8 cellular contexts compared by ENCODE assay signal in genomic region chr2:133568172-133568571, GRCh38. TPM values are rescaled to one million over a fixed set of nuclear protein-coding genes. Genes with fewer than 3 reads are reported as not detected.
DNase-seq lines count a peak whose midpoint lies in the region; ATAC-seq and TF ChIP-seq lines count a peak whose summit lies in the region.

Gene NCKAP5, minus strand, starts transcription at chr2:133568463. Its CDS starts 50,937 bp downstream, at chr2:133517526.

- ATAC-seq in GM21526 (IDR thresholded peaks at IDR 0.05; ENCODE audit: low FRiP score, unreplicated experiment), result no peak
- no peak for ATAC-seq in activated CD8-positive, alpha-beta T cell treated with anti-CD3 and anti-CD28 coated beads, Interleukin-2, amount 10 ng/mL, durations not matched to agents 7 days and 5 days
- no peak for ATAC-seq in HG03432 (IDR thresholded peaks at IDR 0.05; ENCODE audit: unreplicated experiment)

- peaks cover 52% of the 10 kb centered on the region for H3K4me1 Mint-ChIP-seq in nephron
- no peaks in the 10 kb centered on the region for H3K4me1 Mint-ChIP-seq in activated CD8-positive, alpha-beta T cell treated with anti-CD3 and anti-CD28 coated beads, Interleukin-2, amount 10 ng/mL, durations not matched to agents 7 days and 5 days (ENCODE audit: low read depth)

- H3K27me3 Mint-ChIP-seq in nephron (ENCODE audit: low read depth), result peaks cover 7% of the 10 kb centered on the region
- H3K27me3 Mint-ChIP-seq in activated CD8-positive, alpha-beta T cell treated with anti-CD3 and anti-CD28 coated beads, Interleukin-2, amount 10 ng/mL, durations not matched to agents 7 days and 5 days (ENCODE audit: low read depth), result peaks cover 19% of the 10 kb centered on the region

- CTCF ChIA-PET in AG04449 (lab: Yijun Ruan, JAX), result interaction anchor here (0.6 to 4.9 kb wide), 9 partner anchors 8 to 504 kb away, joined by 3 to 37 read pairs (median 9); no protein-coding TSS in a partner anchor
- CTCF ChIA-PET in activated CD8-positive, alpha-beta T cell treated with anti-CD3 and anti-CD28 coated beads, Interleukin-2, amount 10 ng/mL, durations not matched to agents 7 days and 5 days (lab: Charles Lee), result interaction anchor here (1.7 kb wide), 1 partner anchor 13 kb away, joined by 4 read pairs; no protein-coding TSS in a partner anchor

- TF ChIP-seq CTCF in AG04449 (IDR thresholded peaks at IDR 0.05; ENCODE audit: insufficient read depth, low read length, missing control alignments) (no peak), fibroblast of villous mesenchyme (IDR thresholded peaks at IDR 0.05; ENCODE audit: insufficient read depth, low read depth, low read length) (peak; percentile 10), nephron (IDR thresholded peaks at IDR 0.05; ENCODE audit: unreplicated experiment in 3 of 3) (peak in 2 of 3 experiments; percentile 21 to 23)

- H3K27ac Mint-ChIP-seq in nephron, result peak within 1 kb of the TSS; percentile 83 to 92 (median 85)
- no peak within 1 kb of the TSS for H3K27ac Mint-ChIP-seq in activated CD8-positive, alpha-beta T cell treated with anti-CD3 and anti-CD28 coated beads, Interleukin-2, amount 10 ng/mL, durations not matched to agents 7 days and 5 days

- H3K36me3 Mint-ChIP-seq in nephron (ENCODE audit: low read depth), result no peaks in the 10 kb centered on the region
- H3K36me3 Mint-ChIP-seq in activated CD8-positive, alpha-beta T cell treated with anti-CD3 and anti-CD28 coated beads, Interleukin-2, amount 10 ng/mL, durations not matched to agents 7 days and 5 days (ENCODE audit: low read depth), result no peaks in the 10 kb centered on the region

- H3K4me3 ChIP-seq in AG04449 (ENCODE audit: low read depth, low read length) (peak within 1 kb of the TSS; percentile 52), fibroblast of villous mesenchyme (ENCODE audit: low read depth, low read length) (peak within 1 kb of the TSS; percentile 36)

- H3K9me3 Mint-ChIP-seq in nephron, result no peaks in the 10 kb centered on the region
- no peaks in the 10 kb centered on the region for H3K9me3 Mint-ChIP-seq in activated CD8-positive, alpha-beta T cell treated with anti-CD3 and anti-CD28 coated beads, Interleukin-2, amount 10 ng/mL, durations not matched to agents 7 days and 5 days (ENCODE audit: insufficient read depth)

- peak within 1 kb of the TSS; percentile 85 to 87 (median 86) for H3K4me3 Mint-ChIP-seq in nephron
- H3K4me3 Mint-ChIP-seq in activated CD8-positive, alpha-beta T cell treated with anti-CD3 and anti-CD28 coated beads, Interleukin-2, amount 10 ng/mL, durations not matched to agents 7 days and 5 days, result no peak within 1 kb of the TSS

- POLR2A ChIA-PET in AG04449 (lab: Yijun Ruan, JAX), result interaction anchor here (0.5 to 1.0 kb wide), 2 partner anchors 39 to 232 kb away, joined by 3 read pairs; no protein-coding TSS in a partner anchor
- POLR2A ChIA-PET in activated CD8-positive, alpha-beta T cell treated with anti-CD3 and anti-CD28 coated beads, Interleukin-2, amount 10 ng/mL, durations not matched to agents 7 days and 5 days (lab: Charles Lee), result no interaction called here

- DNase-seq in AG04449 (ENCODE audit: low read depth, low spot score) (no peak), NCI-H774 (lab: John Stamatoyannopoulos, UW) (peak; percentile 22), fibroblast of villous mesenchyme (ENCODE audit: low read depth) (peak; percentile 61), mesenteric fat pad (ENCODE audit: low spot score) (no peak)
- DNase-seq in activated CD8-positive, alpha-beta T cell treated with anti-CD3 and anti-CD28 coated beads, Interleukin-2, amount 10 ng/mL, durations not matched to agents 7 days and 5 days, result no peak

RNA-seq across cellular contexts. Expression of gene NCKAP5, which starts in this region (rescaled TPM):
- total RNA-seq in fibroblast of villous mesenchyme, result 28.7 and 47.9 TPM in 2 replicates
- 1.7 TPM for total RNA-seq in mesenteric fat pad
- total RNA-seq in activated CD8-positive, alpha-beta T cell treated with anti-CD3 and anti-CD28 coated beads, Interleukin-2, amount 10 ng/mL, durations not matched to agents 7 days and 5 days, result not detected

Comparison
In these comparisons a context has a peak if more than half of its experiments do, and no peak if none do; other contexts are left out.
1. RNA of gene NCKAP5 (total RNA-seq): 28.7 to 47.9 TPM in fibroblast of villous mesenchyme; 1.7 TPM in mesenteric fat pad (single experiment) and not detected in activated CD8-positive, alpha-beta T cell treated with anti-CD3 and anti-CD28 coated beads, Interleukin-2, amount 10 ng/mL, durations not matched to agents 7 days and 5 days; every median in the first group is over 10 times any median in the second.
2. DNase-seq: peak in NCI-H774 (single experiment) and fibroblast of villous mesenchyme (single experiment); none in AG04449 (single experiment), mesenteric fat pad (single experiment) and activated CD8-positive, alpha-beta T cell treated with anti-CD3 and anti-CD28 coated beads, Interleukin-2, amount 10 ng/mL, durations not matched to agents 7 days and 5 days (single experiment).